Comparison of ENCODE assay signal across 1 cellular context in genomic region chr2:84901593-84902120, GRCh38.
A peak's percentile ranks its signal among the peaks of the same experiment; 100 is the strongest.
TF ChIP-seq lines count a peak whose summit lies in the region.

No MANE protein-coding gene starts in this region.

TF ChIP-seq in HepG2, 621 proteins besides CTCF, POLR2A, EP300 and RAD21:
- TF ChIP-seq ZNF75D (CRISPR knock-in tag; IDR thresholded peaks at IDR 0.05; ENCODE audit: borderline replicate concordance) = no peak
- TF ChIP-seq, protein P1, sequence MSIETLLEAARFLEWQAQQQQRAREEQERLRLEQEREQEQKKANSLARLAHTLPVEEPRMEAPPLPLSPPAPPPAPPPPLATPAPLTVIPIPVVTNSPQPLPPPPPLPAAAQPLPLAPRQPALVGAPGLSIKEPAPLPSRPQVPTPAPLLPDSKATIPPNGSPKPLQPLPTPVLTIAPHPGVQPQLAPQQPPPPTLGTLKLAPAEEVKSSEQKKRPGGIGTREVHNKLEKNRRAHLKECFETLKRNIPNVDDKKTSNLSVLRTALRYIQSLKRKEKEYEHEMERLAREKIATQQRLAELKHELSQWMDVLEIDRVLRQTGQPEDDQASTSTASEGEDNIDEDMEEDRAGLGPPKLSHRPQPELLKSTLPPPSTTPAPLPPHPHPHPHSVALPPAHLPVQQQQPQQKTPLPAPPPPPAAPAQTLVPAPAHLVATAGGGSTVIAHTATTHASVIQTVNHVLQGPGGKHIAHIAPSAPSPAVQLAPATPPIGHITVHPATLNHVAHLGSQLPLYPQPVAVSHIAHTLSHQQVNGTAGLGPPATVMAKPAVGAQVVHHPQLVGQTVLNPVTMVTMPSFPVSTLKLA (IDR thresholded peaks at IDR 0.05) = peak; percentile 81
